In the genomic region with DNA sequence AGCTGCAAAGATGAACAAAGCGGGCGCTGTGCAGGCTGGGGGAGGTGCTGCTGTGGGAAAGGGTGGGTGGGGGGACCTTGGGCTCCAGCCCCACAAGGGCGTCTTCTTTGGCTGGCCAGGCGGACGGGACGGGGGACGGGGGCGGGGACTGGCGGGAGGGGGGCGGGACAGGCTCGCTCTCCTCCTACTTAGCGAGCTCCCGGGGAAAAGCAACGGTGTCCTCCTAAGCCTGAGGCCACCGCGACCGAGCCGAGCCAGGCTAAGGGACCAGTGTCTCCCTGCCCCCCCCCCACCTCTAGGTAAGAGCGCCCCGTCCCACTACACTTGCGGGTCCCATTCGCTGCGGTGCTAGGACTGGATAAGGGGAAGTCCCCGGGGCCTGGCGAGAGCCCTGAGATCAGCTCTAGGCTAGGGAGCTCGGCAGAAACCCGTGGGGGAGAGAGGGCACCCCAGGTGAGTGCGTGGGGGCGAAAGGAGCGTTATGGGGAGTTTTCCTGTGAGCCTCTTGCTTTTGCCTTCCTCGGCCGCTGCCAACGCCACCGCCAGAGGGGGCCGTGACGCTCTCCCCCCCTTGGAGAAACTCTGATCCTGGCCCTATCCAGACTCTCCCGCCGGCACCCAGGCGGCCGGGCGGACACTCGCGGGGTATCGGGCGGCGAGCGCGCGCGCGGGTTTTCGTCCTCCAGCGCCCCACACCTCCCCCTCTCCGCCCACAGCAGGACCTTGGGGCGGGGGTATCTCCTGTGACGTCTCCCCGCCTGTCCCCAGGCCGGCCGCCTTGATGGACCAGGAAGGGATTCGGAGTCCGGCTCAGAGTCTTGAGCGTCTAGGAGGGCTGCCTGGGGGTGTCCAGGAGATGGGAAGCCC, we compare ENCODE assay signal across 8 cellular contexts. TPM values are rescaled to one million over a fixed set of nuclear protein-coding genes. Genes with fewer than 3 reads are reported as not detected.
DNase-seq lines count a peak whose midpoint lies in the region; ATAC-seq and TF ChIP-seq lines count a peak whose summit lies in the region.

Gene PHLDB1, plus strand, starts transcription at position 215 of the 867 bp plus-strand sequence. CDS start 6,222 bp downstream, outside the sequence.

- H3K79me2 ChIP-seq in SK-N-SH (ENCODE audit: insufficient read depth): peaks cover 52% of the 10 kb centered on the region

- H2AFZ ChIP-seq in SK-N-SH (ENCODE audit: low read depth): peak within 1 kb of the TSS; percentile 68; the same call in 1 of the 2 replicates

- H3K9me2 ChIP-seq in SK-N-SH: no peaks in the 10 kb centered on the region

- no peaks in the 10 kb centered on the region for H3K27me3 ChIP-seq in BE2C
- peaks cover 25% of the 10 kb centered on the region for H3K27me3 ChIP-seq in HL-60 (ENCODE audit: insufficient read depth, poor library complexity, severe bottlenecking)
- H3K27me3 ChIP-seq in SK-N-SH (ENCODE audit: insufficient read depth): no peaks in the 10 kb centered on the region

- ATAC-seq in Right ventricle myocardium inferior: peak; percentile 44
- ATAC-seq in HG02678 (IDR thresholded peaks at IDR 0.05; ENCODE audit: unreplicated experiment): no peak

- H3K27ac ChIP-seq in HL-60 (replicated peaks): no peak within 1 kb of the TSS
- peak within 1 kb of the TSS; percentile 36 to 92; a peak in 3 of 4 replicates for H3K27ac ChIP-seq in SK-N-SH (ENCODE audit: low read depth in 2 of 2, low read length in 1 of 2)
- peak within 1 kb of the TSS; percentile 71 for H3K27ac ChIP-seq in adipose tissue (ENCODE audit: low read depth, low read length)

- CTCF ChIA-PET in SK-N-SH (lab: Yijun Ruan, JAX): interaction anchor here (0.6 to 10.8 kb wide), 11 partner anchors 9 to 700 kb away, joined by 3 to 79 read pairs (median 5); no protein-coding TSS in a partner anchor

- DNase-seq in BE2C: peak; percentile 76
- DNase-seq in HL-60 (ENCODE audit: low read depth in 1 of 2, low spot score in 1 of 2): peak in 1 of 2 experiments; percentile 43
- DNase-seq in SK-N-SH: peak; percentile 86
- DNase-seq in Right ventricle myocardium inferior (ENCODE audit: missing footprints): peak; percentile 88
- peak in 50 of 56 donors; percentile 44 to 93 (median 84) for DNase-seq in nucleus accumbens (lab: John Stamatoyannopoulos, UW)
- DNase-seq in ureter (ENCODE audit: low spot score): no peak

- intact Hi-C loops in Right ventricle myocardium inferior (cut with DNase I): no loop called here

- TF ChIP-seq RAD21 in SK-N-SH (IDR thresholded peaks at IDR 0.05; ENCODE audit: low read length): peak; percentile 53

- H4K20me1 ChIP-seq in SK-N-SH (ENCODE audit: insufficient read depth): no peaks in the 10 kb centered on the region

- H3K9me3 ChIP-seq in BE2C (no peaks in the 10 kb centered on the region), SK-N-SH (no peaks in the 10 kb centered on the region)

- peaks cover 3% of the 10 kb centered on the region; the same call in 1 of the 2 replicates for H3K36me3 ChIP-seq in BE2C
- H3K36me3 ChIP-seq in SK-N-SH (replicated peaks in 1 of 2; ENCODE audit: control insufficient read depth in 1 of 2, insufficient read depth in 2 of 2, low read length in 1 of 2): peaks cover 3 to 9% of the 10 kb centered on the region in 2 experiments

- H3K4me1 ChIP-seq in BE2C (peaks cover 27% of the 10 kb centered on the region), SK-N-SH (ENCODE audit: control insufficient read depth in 1 of 2, insufficient read depth in 2 of 2, low read depth in 1 of 2, low read length in 1 of 2) (peaks cover 31 to 39% of the 10 kb centered on the region in 2 experiments)

- H3F3A ChIP-seq in SK-N-SH (replicated peaks; ENCODE audit: insufficient read depth): peaks cover 27% of the 10 kb centered on the region

- H3K9ac ChIP-seq in SK-N-SH: peak within 1 kb of the TSS; percentile 99

- no peak for TF ChIP-seq EP300 in SK-N-SH (IDR thresholded peaks at IDR 0.05; ENCODE audit: borderline replicate concordance in 1 of 2, low read depth in 1 of 2, low read length in 1 of 2)

- H3K4me2 ChIP-seq in SK-N-SH: peak within 1 kb of the TSS; percentile 96

- 8% methylated on average over 21 of the region's 62 CpGs for WGBS in SK-N-SH (ENCODE audit: low lambda C conversion rate)
- 0 to 1% (median 1%) methylated on average over 54 to 61 of the region's 62 CpGs for WGBS in adipose tissue, 3 donors

- TF ChIP-seq CTCF in BE2C (IDR thresholded peaks at IDR 0.05; ENCODE audit: low read depth, low read length) (peak; percentile 59), HL-60 (IDR thresholded peaks at IDR 0.05; ENCODE audit: insufficient read depth, low read length) (no peak), SK-N-SH (IDR thresholded peaks at IDR 0.05) (peak; percentile 71)

- H3K4me3 ChIP-seq in BE2C (ENCODE audit: low read depth, low read length): peak within 1 kb of the TSS; percentile 72
- peak within 1 kb of the TSS; percentile 51 for H3K4me3 ChIP-seq in HL-60 (replicated peaks; ENCODE audit: insufficient read depth, low read length)
- peak within 1 kb of the TSS; percentile 61 to 96 for H3K4me3 ChIP-seq in SK-N-SH (ENCODE audit: low read depth in 2 of 2, low read length in 1 of 2)

- POLR2A ChIA-PET in SK-N-SH (lab: Yijun Ruan, JAX): interaction anchor here (0.7 to 2.9 kb wide), 2 partner anchors 14 to 885 kb away, joined by 3 to 14 read pairs; no protein-coding TSS in a partner anchor

TF ChIP-seq in SK-N-SH, 30 proteins besides CTCF, POLR2A, EP300 and RAD21:
- TF ChIP-seq CHD2 (IDR thresholded peaks at IDR 0.05; ENCODE audit: low read length, partially characterized antibody) (peak; percentile 34), SMC3 (IDR thresholded peaks at IDR 0.05; ENCODE audit: low read depth, low read length) (peak; percentile 59), FOXM1 (IDR thresholded peaks at IDR 0.05; ENCODE audit: low read depth) (no peak), SIN3A (IDR thresholded peaks at IDR 0.05; ENCODE audit: borderline replicate concordance, low read depth, low read length) (peak; percentile 57; the same call in 1 of the 2 replicates), RCOR1 (IDR thresholded peaks at IDR 0.05; ENCODE audit: low read length) (no peak)

RNA-seq across cellular contexts. Expression of gene PHLDB1, which starts in this region (rescaled TPM):
- polyA plus RNA-seq in BE2C (2012; ENCODE audit: insufficient read depth, insufficient read length, low read depth): 33.9 TPM
- 89.4 and 104 TPM in 2 replicates for polyA plus RNA-seq in SK-N-SH (2012; rRNA removed)
- polyA plus RNA-seq in SK-N-SH (2012; cell fraction: cytosol; rRNA removed): 37.8 and 52.6 TPM in 2 replicates
- polyA plus RNA-seq in SK-N-SH (2012; cell fraction: nucleus; rRNA removed): 270 and 294 TPM in 2 replicates
- 100 to 1,000 TPM in 2 of 3 donors, 10 to 100 TPM in 1; 31.5 to 339 (median 208) TPM for polyA plus RNA-seq in adipose tissue
- total RNA-seq in Right ventricle myocardium inferior: 115 TPM
- total RNA-seq in ureter: 93.1 TPM
